ENCODE assay signal across 9 cellular contexts in genomic region chr9:104808030-104808614, GRCh38.
A peak's percentile ranks its signal among the peaks of the same experiment; 100 is the strongest.
DNase-seq lines count a peak whose midpoint lies in the region; ATAC-seq and FAIRE-seq lines count a peak whose summit lies in the region.
"Had no signal": no experiment of that assay in that cellular context is flagged by ENCODE, and none has a peak within 500 bp of the region (broad histone marks: within the 10 kb centered on the region; RNA-seq: fewer than 3 reads in every experiment).

No MANE protein-coding gene starts in this region.

- ATAC-seq in HG03521 (IDR thresholded peaks at IDR 0.05; ENCODE audit: unreplicated experiment): no peak

- no peak overlapping the region for H3K27ac ChIP-seq in caudate nucleus (ENCODE audit: low read depth, low read length)

- DNase-seq in ELF-1 (ENCODE audit: low read depth, low spot score): peak; percentile 18
- peak; percentile 61 for DNase-seq in NCI-H1694 treated with DMSO at 0.1 percent for 48 hours (lab: John Stamatoyannopoulos, UW)
- DNase-seq in caudate nucleus (lab: John Stamatoyannopoulos, UW): peak in 31 of 61 donors; percentile 4 to 56 (median 18)
- DNase-seq in medulla oblongata (ENCODE audit: extremely low spot score): peak; percentile 77
- no peak for DNase-seq in AG08396 (ENCODE audit: low spot score)
- no peak for DNase-seq in activated CD4-positive, alpha-beta T cell treated with anti-CD3 and anti-CD28 coated beads for 4 hours
- no peak for DNase-seq in GM19239 (ENCODE audit: insufficient read length, low spot score)
- DNase-seq: activated B cell treated with CpG ODN at 0.5 μM for 24 hours had no signal

- no peak for FAIRE-seq in GM19239 (lab: Jason Lieb, UNC)

Comparison
In these comparisons a context has a peak if more than half of its experiments do, and no peak if none do; other contexts are left out.
1. DNase-seq: peak in ELF-1 (single experiment), NCI-H1694 treated with DMSO at 0.1 percent for 48 hours (single experiment), caudate nucleus (31 of 61) and medulla oblongata (single experiment); none in AG08396 (single experiment), activated CD4-positive, alpha-beta T cell treated with anti-CD3 and anti-CD28 coated beads for 4 hours (0 of 2) and GM19239 (single experiment).